Comparison of ENCODE assay signal across 20 cellular contexts in genomic region chr11:19083166-19083565, GRCh38. TPM values are rescaled to one million over a fixed set of nuclear protein-coding genes. Genes with fewer than 3 reads are reported as not detected.
A peak's percentile ranks its signal among the peaks of the same experiment; 100 is the strongest.
DNase-seq lines count a peak whose midpoint lies in the region; ATAC-seq and TF ChIP-seq lines count a peak whose summit lies in the region.
"Had no signal": no experiment of that assay in that cellular context is flagged by ENCODE, and none has a peak within 500 bp of the region (broad histone marks: within the 10 kb centered on the region; RNA-seq: fewer than 3 reads in every experiment).

No MANE protein-coding gene starts in this region.

- ATAC-seq in esophagus mucosa = peak; percentile 52
- ATAC-seq in stimulated activated effector memory CD8-positive, alpha-beta T cell treated with anti-CD3 and anti-CD28 coated beads, Interleukin-12 subunit alpha, Interleukin-12 subunit beta, amount 100 ng/mL, for 72 hours = no peak
- ATAC-seq: CD8-positive, alpha-beta T cell; GM23338; HCT116 had no signal

- no peaks in the 10 kb centered on the region for H3K36me3 Mint-ChIP-seq in stimulated activated effector memory CD8-positive, alpha-beta T cell treated with anti-CD3 and anti-CD28 coated beads, Interleukin-12 subunit alpha, Interleukin-12 subunit beta, amount 100 ng/mL, for 72 hours
- H3K36me3 Mint-ChIP-seq: CD4-positive, CD25-positive, alpha-beta regulatory T cell; CD8-positive, alpha-beta T cell had no signal

- no peaks in the 10 kb centered on the region for H3K9me3 ChIP-seq in thyroid gland
- H3K9me3 ChIP-seq: BLaER1, Caco-2 had no signal

- 100% methylated on average over 1 of the region's 1 CpG for WGBS in thyroid gland, 2 donors

- no peak overlapping the region for H3K27ac ChIP-seq in thyroid gland
- H3K27ac ChIP-seq: 22Rv1, BLaER1, C4-2B had no signal

- peak; percentile 60 for DNase-seq in M059J (ENCODE audit: low read depth)
- peak; percentile 25 for DNase-seq in epithelial cell of esophagus (ENCODE audit: low read depth)
- DNase-seq in stimulated activated effector memory CD8-positive, alpha-beta T cell treated with anti-CD3 and anti-CD28 coated beads, Interleukin-12 subunit alpha, Interleukin-12 subunit beta, amount 100 ng/mL, for 72 hours (ENCODE audit: low spot score in 2 of 2) = no peak
- DNase-seq in GM20000 (ENCODE audit: low spot score) = no peak
- no peak for DNase-seq in thyroid gland
- DNase-seq in NCI-H1048 (lab: John Stamatoyannopoulos, UW) = no peak
- DNase-seq: Caco-2; CD4-positive, CD25-positive, alpha-beta regulatory T cell; CD8-positive, alpha-beta T cell; DMS153; DND-41; H9 had no signal

- H3K4me1 Mint-ChIP-seq in stimulated activated effector memory CD8-positive, alpha-beta T cell treated with anti-CD3 and anti-CD28 coated beads, Interleukin-12 subunit alpha, Interleukin-12 subunit beta, amount 100 ng/mL, for 72 hours = no peaks in the 10 kb centered on the region
- H3K4me1 Mint-ChIP-seq: B cell; CD4-positive, CD25-positive, alpha-beta regulatory T cell; GM23338; H9 had no signal

- TF ChIP-seq POLR2A in thyroid gland (IDR thresholded peaks at IDR 0.05) = no peak

- intact Hi-C loops in thyroid gland (cut with DNase I) = no loop called here

- peaks cover 10 to 13% of the 10 kb centered on the region in 2 donors for H3K4me1 ChIP-seq in thyroid gland
- H3K4me1 ChIP-seq: BLaER1, Caco-2 had no signal

- no peaks in the 10 kb centered on the region for H3K27me3 ChIP-seq in thyroid gland
- H3K27me3 ChIP-seq: BLaER1 had no signal

- TF ChIP-seq CTCF in epithelial cell of esophagus (IDR thresholded peaks at IDR 0.05; ENCODE audit: insufficient read depth, low read depth, low read length, missing control alignments) (no peak), GM20000 (IDR thresholded peaks at IDR 0.05; ENCODE audit: extremely low read depth, missing control alignments) (no peak), thyroid gland (IDR thresholded peaks at IDR 0.05) (no peak)

- no peaks in the 10 kb centered on the region for H3K36me3 ChIP-seq in thyroid gland
- H3K36me3 ChIP-seq: BLaER1 had no signal

- H3K4me3 ChIP-seq in epithelial cell of esophagus (ENCODE audit: low read length) (no peak overlapping the region), thyroid gland (replicated peaks in 1 of 3) (no peak overlapping the region)
- H3K4me3 ChIP-seq: BLaER1, GM23338 had no signal

- H3K27ac Mint-ChIP-seq in stimulated activated effector memory CD8-positive, alpha-beta T cell treated with anti-CD3 and anti-CD28 coated beads, Interleukin-12 subunit alpha, Interleukin-12 subunit beta, amount 100 ng/mL, for 72 hours = peak overlapping the region; percentile 3
- H3K27ac Mint-ChIP-seq: B cell; CD4-positive, CD25-positive, alpha-beta regulatory T cell; CD8-positive, alpha-beta T cell; GM23338; H9 had no signal

- no peaks in the 10 kb centered on the region for H3K9me3 Mint-ChIP-seq in stimulated activated effector memory CD8-positive, alpha-beta T cell treated with anti-CD3 and anti-CD28 coated beads, Interleukin-12 subunit alpha, Interleukin-12 subunit beta, amount 100 ng/mL, for 72 hours
- H3K9me3 Mint-ChIP-seq: CD8-positive, alpha-beta T cell; H9 had no signal

- H3K4me3 Mint-ChIP-seq in stimulated activated effector memory CD8-positive, alpha-beta T cell treated with anti-CD3 and anti-CD28 coated beads, Interleukin-12 subunit alpha, Interleukin-12 subunit beta, amount 100 ng/mL, for 72 hours = no peak overlapping the region
- H3K4me3 Mint-ChIP-seq: B cell; CD4-positive, CD25-positive, alpha-beta regulatory T cell; CD8-positive, alpha-beta T cell; GM23338; H9 had no signal

RNA-seq across cellular contexts. Expression of gene MRGPRX2, which starts 22.6 kb away (rescaled TPM):
- not detected in 2 replicates for total RNA-seq in M059J (2014; rRNA removed; shearing (Covaris generic))
- total RNA-seq in esophagus mucosa (not detected), thyroid gland (not detected)
- total RNA-seq: B cell; Caco-2; CD4-positive, CD25-positive, alpha-beta regulatory T cell; CD8-positive, alpha-beta T cell; GM23338; H4; H9 had no signal

RNA-seq across cellular contexts. Expression of gene ZDHHC13, which starts 33.8 kb away (rescaled TPM):
- 41.1 and 55.5 TPM in 2 replicates for total RNA-seq in M059J (2014; rRNA removed; shearing (Covaris generic))
- total RNA-seq in esophagus mucosa (36.5 TPM), thyroid gland (10 to 100 TPM; 19.5 to 26.9 (median 24.7) TPM)

Comparison
In these comparisons a context has a peak if more than half of its experiments do, and no peak if none do; other contexts are left out.
1. DNase-seq: peak in M059J (single experiment) and epithelial cell of esophagus (single experiment); none in stimulated activated effector memory CD8-positive, alpha-beta T cell treated with anti-CD3 and anti-CD28 coated beads, Interleukin-12 subunit alpha, Interleukin-12 subunit beta, amount 100 ng/mL, for 72 hours (0 of 2), GM20000 (single experiment), thyroid gland (0 of 2) and NCI-H1048 (single experiment).